Comparison of ENCODE assay signal across 1 cellular context in genomic region chr9:134315716-134316443, GRCh38.
TF ChIP-seq lines count a peak whose summit lies in the region.

No MANE protein-coding gene starts in this region.

TF ChIP-seq in HepG2, 621 proteins besides CTCF, POLR2A, EP300 and RAD21 (continued from another document):
- TF ChIP-seq, protein P1, sequence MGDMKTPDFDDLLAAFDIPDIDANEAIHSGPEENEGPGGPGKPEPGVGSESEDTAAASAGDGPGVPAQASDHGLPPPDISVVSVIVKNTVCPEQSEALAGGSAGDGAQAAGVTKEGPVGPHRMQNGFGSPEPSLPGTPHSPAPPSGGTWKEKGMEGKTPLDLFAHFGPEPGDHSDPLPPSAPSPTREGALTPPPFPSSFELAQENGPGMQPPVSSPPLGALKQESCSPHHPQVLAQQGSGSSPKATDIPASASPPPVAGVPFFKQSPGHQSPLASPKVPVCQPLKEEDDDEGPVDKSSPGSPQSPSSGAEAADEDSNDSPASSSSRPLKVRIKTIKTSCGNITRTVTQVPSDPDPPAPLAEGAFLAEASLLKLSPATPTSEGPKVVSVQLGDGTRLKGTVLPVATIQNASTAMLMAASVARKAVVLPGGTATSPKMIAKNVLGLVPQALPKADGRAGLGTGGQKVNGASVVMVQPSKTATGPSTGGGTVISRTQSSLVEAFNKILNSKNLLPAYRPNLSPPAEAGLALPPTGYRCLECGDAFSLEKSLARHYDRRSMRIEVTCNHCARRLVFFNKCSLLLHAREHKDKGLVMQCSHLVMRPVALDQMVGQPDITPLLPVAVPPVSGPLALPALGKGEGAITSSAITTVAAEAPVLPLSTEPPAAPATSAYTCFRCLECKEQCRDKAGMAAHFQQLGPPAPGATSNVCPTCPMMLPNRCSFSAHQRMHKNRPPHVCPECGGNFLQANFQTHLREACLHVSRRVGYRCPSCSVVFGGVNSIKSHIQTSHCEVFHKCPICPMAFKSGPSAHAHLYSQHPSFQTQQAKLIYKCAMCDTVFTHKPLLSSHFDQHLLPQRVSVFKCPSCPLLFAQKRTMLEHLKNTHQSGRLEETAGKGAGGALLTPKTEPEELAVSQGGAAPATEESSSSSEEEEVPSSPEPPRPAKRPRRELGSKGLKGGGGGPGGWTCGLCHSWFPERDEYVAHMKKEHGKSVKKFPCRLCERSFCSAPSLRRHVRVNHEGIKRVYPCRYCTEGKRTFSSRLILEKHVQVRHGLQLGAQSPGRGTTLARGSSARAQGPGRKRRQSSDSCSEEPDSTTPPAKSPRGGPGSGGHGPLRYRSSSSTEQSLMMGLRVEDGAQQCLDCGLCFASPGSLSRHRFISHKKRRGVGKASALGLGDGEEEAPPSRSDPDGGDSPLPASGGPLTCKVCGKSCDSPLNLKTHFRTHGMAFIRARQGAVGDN (CRISPR knock-in tag; IDR thresholded peaks at IDR 0.05), result 0 out of 2 replicates have a peak, but pooled peaks have one; percentile 2
- TF ChIP-seq ZNF34 (CRISPR knock-in tag; IDR thresholded peaks at IDR 0.05; ENCODE audit: borderline replicate concordance) (no peak), ZNF136 (CRISPR knock-in tag; IDR thresholded peaks at IDR 0.05; ENCODE audit: low read depth) (no peak), CREM (IDR thresholded peaks at IDR 0.05) (no peak), CREM (CRISPR knock-in tag; IDR thresholded peaks at IDR 0.05) (no peak), NCOA5 (CRISPR knock-in tag; IDR thresholded peaks at IDR 0.05) (no peak)
